10 cellular contexts compared by ENCODE assay signal in the genomic region with DNA sequence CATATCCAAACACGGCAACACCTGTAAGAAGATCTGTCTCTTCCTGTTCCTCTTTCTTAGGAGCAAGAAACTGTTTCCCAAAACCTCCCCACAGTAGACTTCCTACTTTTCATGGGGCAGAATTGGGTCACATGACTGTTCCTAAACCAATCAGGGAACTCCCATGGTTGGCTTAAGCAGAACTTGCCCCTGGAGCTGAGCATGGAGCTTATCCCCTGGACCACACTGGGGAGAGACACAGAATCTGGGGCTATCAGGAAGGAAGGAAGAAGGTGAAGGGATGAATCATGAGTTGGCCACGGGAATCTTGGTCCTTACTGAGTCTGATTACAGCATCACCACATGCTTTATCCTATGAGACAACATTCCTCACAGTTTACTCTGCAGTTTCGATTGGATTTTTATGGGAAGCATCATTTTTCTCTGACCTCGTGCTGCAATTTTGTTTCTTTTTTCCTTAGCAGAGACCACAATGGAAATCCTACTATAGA.
DNase-seq lines count a peak whose midpoint lies in the region; ATAC-seq, FAIRE-seq and TF ChIP-seq lines count a peak whose summit lies in the region.
"Had no signal": no experiment of that assay in that cellular context is flagged by ENCODE, and none has a peak within 500 bp of the region (broad histone marks: within the 10 kb centered on the region; RNA-seq: fewer than 3 reads in every experiment).

No MANE protein-coding gene starts in this region.

- no peak overlapping the region for H3K9ac ChIP-seq in K562 (ENCODE audit: insufficient read depth in 1 of 2, low read depth in 2 of 2, low read length in 2 of 2)

- CTCF ChIA-PET in K562 (lab: Yijun Ruan, JAX; ENCODE audit: low intra/inter-chr PET ratio), result no interaction called here

- DNase-seq in A172 (ENCODE audit: low spot score) (peak; percentile 92), HPDE6-E6E7 (ENCODE audit: extremely low spot score) (peak; percentile 66), K562 (ENCODE audit: extremely low read depth in 1 of 4, low spot score in 3 of 4) (peak in 1 of 4 experiments; percentile 34), lower lobe of right lung (no peak), islet precursor cell (no peak), T-helper 2 cell (no peak)
- no peak for DNase-seq in activated T-cell treated with anti-CD3 and anti-CD28 coated beads, Interleukin-2, amount 50 U/mL, for 72 hours
- DNase-seq: COR-L47, head of caudate nucleus had no signal

- TF ChIP-seq EP300 in K562 (IDR thresholded peaks at IDR 0.05; ENCODE audit: low read length), result no peak

- H2AFZ ChIP-seq in K562 (ENCODE audit: low read depth, low read length), result peak overlapping the region; percentile 79

- H3K79me2 ChIP-seq in K562 (ENCODE audit: control insufficient read depth, insufficient read depth, low read length), result no peaks in the 10 kb centered on the region

- H3K27me3 ChIP-seq in K562 (ENCODE audit: control insufficient read depth in 2 of 2, insufficient read depth in 2 of 2, low read length in 2 of 2), result no peaks in the 10 kb centered on the region
- H3K27me3 ChIP-seq in lower lobe of right lung (ENCODE audit: low read depth), result no peaks in the 10 kb centered on the region

- H3K27ac ChIP-seq in K562 (ENCODE audit: extremely low read depth, low read depth, low read length) (no peak overlapping the region), lower lobe of right lung (peak overlapping the region; percentile 25)

- no peaks in the 10 kb centered on the region for H3K4me1 Mint-ChIP-seq in activated T-cell treated with anti-CD3 and anti-CD28 coated beads, Interleukin-2, amount 50 U/mL, for 72 hours (ENCODE audit: low read depth)

- no peak for TF ChIP-seq RAD21 in K562 (CRISPR knock-in tag; conservative IDR thresholded peaks at IDR 0.05 in 1 of 2, IDR thresholded peaks at IDR 0.05 in 1 of 2)

- no peaks in the 10 kb centered on the region for H3K9me3 ChIP-seq in K562 (replicated peaks; ENCODE audit: control insufficient read depth, insufficient read depth, low read depth, low read length)
- H3K9me3 ChIP-seq in lower lobe of right lung, result no peaks in the 10 kb centered on the region

- H3K4me3 ChIP-seq in K562 (no peak overlapping the region), lower lobe of right lung (no peak overlapping the region)

- H3K27ac Mint-ChIP-seq in activated T-cell treated with anti-CD3 and anti-CD28 coated beads, Interleukin-2, amount 50 U/mL, for 72 hours, result no peak overlapping the region

- POLR2A ChIA-PET in K562 (lab: Yijun Ruan, JAX), result interaction anchor here (0.6 kb wide), 1 partner anchor 27 kb away, joined by 3 read pairs; no protein-coding TSS in a partner anchor

- FAIRE-seq in K562 (lab: Jason Lieb, UNC), result peak; percentile 86

- H3K4me3 Mint-ChIP-seq in activated T-cell treated with anti-CD3 and anti-CD28 coated beads, Interleukin-2, amount 50 U/mL, for 72 hours, result no peak overlapping the region

- no peak for TF ChIP-seq CTCF in K562 (IDR thresholded peaks at IDR 0.05 in 2 of 3, conservative IDR thresholded peaks at IDR 0.05 in 1 of 3; ENCODE audit: insufficient read depth in 2 of 3, low read depth in 1 of 3, low read length in 3 of 3)
- TF ChIP-seq CTCF in lower lobe of right lung (IDR thresholded peaks at IDR 0.05), result no peak

- H3K36me3 ChIP-seq in K562 (ENCODE audit: control insufficient read depth, insufficient read depth, low read length) (no peaks in the 10 kb centered on the region), lower lobe of right lung (no peaks in the 10 kb centered on the region)

- H3K4me2 ChIP-seq in K562 (ENCODE audit: insufficient read depth, low read length), result peak overlapping the region; percentile 36

- H3K27me3 Mint-ChIP-seq in activated T-cell treated with anti-CD3 and anti-CD28 coated beads, Interleukin-2, amount 50 U/mL, for 72 hours (ENCODE audit: low read depth), result peaks cover 5% of the 10 kb centered on the region

- intact Hi-C loops in K562 (cut with micrococcal nuclease), result no loop called here
- intact Hi-C loops in lower lobe of right lung (cut with DNase I), result no loop called here

- H4K20me1 ChIP-seq in K562 (replicated peaks; ENCODE audit: control insufficient read depth, insufficient read depth, low read length), result no peaks in the 10 kb centered on the region

- H3K9me1 ChIP-seq in K562 (ENCODE audit: control insufficient read depth, insufficient read depth, low read length), result no peaks in the 10 kb centered on the region

- BruUV-seq in K562 (replicated peaks; lab: Mats Ljungman, UMichigan), result no TSS peak

- no peaks in the 10 kb centered on the region for H3K36me3 Mint-ChIP-seq in activated T-cell treated with anti-CD3 and anti-CD28 coated beads, Interleukin-2, amount 50 U/mL, for 72 hours (ENCODE audit: insufficient read depth in 2 of 2)

- in situ Hi-C loops in K562 (cut with MboI), result no loop called here

- H3K9me3 Mint-ChIP-seq in activated T-cell treated with anti-CD3 and anti-CD28 coated beads, Interleukin-2, amount 50 U/mL, for 72 hours, result no peaks in the 10 kb centered on the region

- 20% methylated on average over 4 of the region's 4 CpGs for WGBS in K562 (ENCODE audit: insufficient coverage, low coverage, missing lambda C conversion rate)

- ATAC-seq in K562 (peak; percentile 52), lower lobe of right lung (no peak), GM19023 (IDR thresholded peaks at IDR 0.05; ENCODE audit: unreplicated experiment) (no peak)
- ATAC-seq in activated T-cell treated with anti-CD3 and anti-CD28 coated beads, Interleukin-2, amount 50 U/mL, for 72 hours (replicated peaks in 1 of 2), result no peak

- peaks cover 0 to 12% of the 10 kb centered on the region in 2 experiments; a peak in 2 of 5 replicates for H3K4me1 ChIP-seq in K562 (replicated peaks in 1 of 2; ENCODE audit: control insufficient read depth in 2 of 2, insufficient read depth in 2 of 2, low read length in 2 of 2)
- peaks cover 27% of the 10 kb centered on the region for H3K4me1 ChIP-seq in lower lobe of right lung

- no peak for TF ChIP-seq POLR2A in K562 (conservative IDR thresholded peaks at IDR 0.05)

TF ChIP-seq in K562, 482 proteins besides CTCF, POLR2A, EP300 and RAD21 (continues in another document):
- TF ChIP-seq SPI1 (IDR thresholded peaks at IDR 0.05; ENCODE audit: borderline replicate concordance, low read depth, low read length), result peak; percentile 88; the same call in 1 of the 2 replicates
- TF ChIP-seq FOSL1 (tag; conservative IDR thresholded peaks at IDR 0.05), result 0 out of 2 replicates have a peak, but pooled peaks have one; percentile 35
- TF ChIP-seq, protein P1, sequence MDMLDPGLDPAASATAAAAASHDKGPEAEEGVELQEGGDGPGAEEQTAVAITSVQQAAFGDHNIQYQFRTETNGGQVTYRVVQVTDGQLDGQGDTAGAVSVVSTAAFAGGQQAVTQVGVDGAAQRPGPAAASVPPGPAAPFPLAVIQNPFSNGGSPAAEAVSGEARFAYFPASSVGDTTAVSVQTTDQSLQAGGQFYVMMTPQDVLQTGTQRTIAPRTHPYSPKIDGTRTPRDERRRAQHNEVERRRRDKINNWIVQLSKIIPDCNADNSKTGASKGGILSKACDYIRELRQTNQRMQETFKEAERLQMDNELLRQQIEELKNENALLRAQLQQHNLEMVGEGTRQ (CRISPR knock-in tag; IDR thresholded peaks at IDR 0.05), result peak; percentile 73
- 0 out of 2 replicates have a peak, but pooled peaks have one; percentile 7 for TF ChIP-seq ATF3 (IDR thresholded peaks at IDR 0.05)
- TF ChIP-seq ATF3 (CRISPR knock-in tag; conservative IDR thresholded peaks at IDR 0.05), result no peak
- no peak for TF ChIP-seq NR2C1 (IDR thresholded peaks at IDR 0.05)
- no peak for TF ChIP-seq NR2C1 (tag; IDR thresholded peaks at IDR 0.05)
- peak; percentile 80 for TF ChIP-seq USF1 (CRISPR knock-in tag; IDR thresholded peaks at IDR 0.05)
- peak; percentile 93 for TF ChIP-seq TOE1 (IDR thresholded peaks at IDR 0.05; ENCODE audit: borderline replicate concordance)
- no peak for TF ChIP-seq TOE1 (CRISPR knock-in tag; IDR thresholded peaks at IDR 0.05; ENCODE audit: borderline replicate concordance, low read depth)
- TF ChIP-seq, protein P2, sequence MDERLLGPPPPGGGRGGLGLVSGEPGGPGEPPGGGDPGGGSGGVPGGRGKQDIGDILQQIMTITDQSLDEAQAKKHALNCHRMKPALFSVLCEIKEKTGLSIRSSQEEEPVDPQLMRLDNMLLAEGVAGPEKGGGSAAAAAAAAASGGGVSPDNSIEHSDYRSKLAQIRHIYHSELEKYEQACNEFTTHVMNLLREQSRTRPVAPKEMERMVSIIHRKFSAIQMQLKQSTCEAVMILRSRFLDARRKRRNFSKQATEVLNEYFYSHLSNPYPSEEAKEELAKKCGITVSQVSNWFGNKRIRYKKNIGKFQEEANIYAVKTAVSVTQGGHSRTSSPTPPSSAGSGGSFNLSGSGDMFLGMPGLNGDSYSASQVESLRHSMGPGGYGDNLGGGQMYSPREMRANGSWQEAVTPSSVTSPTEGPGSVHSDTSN (CRISPR knock-in tag; IDR thresholded peaks at IDR 0.05; ENCODE audit: low read depth), result no peak
- TF ChIP-seq, protein P2 (tag; conservative IDR thresholded peaks at IDR 0.05; ENCODE audit: low read depth), result no peak
- TF ChIP-seq NFYB (IDR thresholded peaks at IDR 0.05; ENCODE audit: extremely low read depth, insufficient read length), result peak; percentile 26
- no peak for TF ChIP-seq E2F3 (CRISPR knock-in tag; IDR thresholded peaks at IDR 0.05)

Comparison
In these comparisons a context has a peak if more than half of its experiments do, and no peak if none do; other contexts are left out.
1. DNase-seq: peak in A172 (single experiment) and HPDE6-E6E7 (single experiment); none in lower lobe of right lung (single experiment), islet precursor cell (single experiment), T-helper 2 cell (0 of 5) and activated T-cell treated with anti-CD3 and anti-CD28 coated beads, Interleukin-2, amount 50 U/mL, for 72 hours (0 of 2).